ENCODE assay signal across 1 cellular context in the genomic region with DNA sequence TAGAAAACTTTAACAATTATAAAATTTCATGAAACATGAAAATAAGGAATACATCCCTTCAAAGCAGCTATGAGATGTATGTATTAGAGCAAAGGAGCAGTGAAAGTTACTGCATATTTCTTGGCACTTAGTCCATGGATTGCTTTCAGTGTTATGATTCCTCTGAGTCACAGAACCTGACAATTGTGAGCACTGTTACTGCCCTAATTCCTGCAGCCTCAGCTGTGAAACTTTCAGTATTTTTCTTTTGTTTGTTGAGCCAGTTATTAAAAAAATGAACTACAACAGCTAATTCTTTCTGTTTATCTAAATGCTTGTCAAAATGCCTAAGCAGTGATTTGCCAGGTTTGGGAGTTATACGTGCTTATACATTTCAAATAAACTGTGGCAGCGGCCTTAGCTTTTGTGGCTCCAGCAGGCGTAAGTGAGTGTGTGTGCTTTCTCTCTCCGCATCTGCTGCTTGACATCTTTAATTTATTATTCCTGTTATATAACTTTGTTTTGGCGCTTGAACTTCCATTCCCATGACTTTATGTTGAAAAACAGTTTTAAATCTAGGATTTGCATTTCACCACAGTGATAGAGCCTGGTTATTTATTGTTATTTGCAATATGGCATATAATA.
TF ChIP-seq lines count a peak whose summit lies in the region.

No MANE protein-coding gene starts in this region.

TF ChIP-seq in IMR-90, 13 proteins besides CTCF, POLR2A, EP300 and RAD21 (continued from another document):
- TF ChIP-seq RCOR1 (IDR thresholded peaks at IDR 0.05; ENCODE audit: insufficient replicate concordance, low read length) = no peak
- no peak for TF ChIP-seq RFX5 (IDR thresholded peaks at IDR 0.05; ENCODE audit: low read depth, low read length)
- no peak for TF ChIP-seq NFE2L2 (IDR thresholded peaks at IDR 0.05; ENCODE audit: low read depth, low read length)
- no peak for TF ChIP-seq MAFK (IDR thresholded peaks at IDR 0.05; ENCODE audit: low read depth, low read length)
- no peak for TF ChIP-seq FOS (IDR thresholded peaks at IDR 0.05; ENCODE audit: low read depth, low read length)
- no peak for TF ChIP-seq MAZ (IDR thresholded peaks at IDR 0.05; ENCODE audit: borderline replicate concordance, low read depth, low read length)
- TF ChIP-seq SMC3 (IDR thresholded peaks at IDR 0.05; ENCODE audit: low read depth, low read length) = no peak
- TF ChIP-seq USF2 (IDR thresholded peaks at IDR 0.05; ENCODE audit: low read depth, low read length) = no peak
- TF ChIP-seq ELK1 (IDR thresholded peaks at IDR 0.05; ENCODE audit: borderline replicate concordance, low read depth, low read length) = no peak
